ENCODE assay signal across 8 cellular contexts in genomic region chr1:111656093-111657017, GRCh38. TPM values are rescaled to one million over a fixed set of nuclear protein-coding genes. Genes with fewer than 3 reads are reported as not detected.
DNase-seq lines count a peak whose midpoint lies in the region; ATAC-seq and TF ChIP-seq lines count a peak whose summit lies in the region.

No MANE protein-coding gene starts in this region.

- H3K4me3 ChIP-seq in MG63: no peak overlapping the region
- no peak overlapping the region for H3K4me3 ChIP-seq in psoas muscle

- no peaks in the 10 kb centered on the region for H3K9me3 ChIP-seq in MG63
- H3K9me3 ChIP-seq in psoas muscle: no peaks in the 10 kb centered on the region

- no peaks in the 10 kb centered on the region for H3K27me3 ChIP-seq in MG63
- H3K27me3 ChIP-seq in psoas muscle (ENCODE audit: insufficient read depth in 3 of 3, low read length in 2 of 3): no peaks in the 10 kb centered on the region

- no peak overlapping the region for H3K27ac ChIP-seq in psoas muscle

- H3K36me3 Mint-ChIP-seq in WTC11 (no peaks in the 10 kb centered on the region), glutamatergic neuron (ENCODE audit: unreplicated experiment) (no peaks in the 10 kb centered on the region)

- H3K4me1 Mint-ChIP-seq in WTC11 (peaks cover 18% of the 10 kb centered on the region), glutamatergic neuron (ENCODE audit: low read depth, unreplicated experiment) (peaks cover 7% of the 10 kb centered on the region)

- CTCF ChIA-PET in WTC11 (lab: Charles Lee): interaction anchor here (0.6 to 1.6 kb wide), 2 partner anchors 114 to 148 kb away, joined by 3 to 10 read pairs; no protein-coding TSS in a partner anchor

- WGBS in psoas muscle, 3 donors: 51 to 59% (median 54%) methylated on average over 5 of the region's 5 CpGs

- intact Hi-C loops in psoas muscle (cut with DNase I): loop anchor here (2.0 to 5.0 kb wide), 2 partner anchors 148 to 174 kb away; no protein-coding TSS in a partner anchor

- peaks cover 28% of the 10 kb centered on the region for H3K4me1 ChIP-seq in psoas muscle

- TF ChIP-seq CTCF in WTC11 (IDR thresholded peaks at IDR 0.05) (no peak), glutamatergic neuron (IDR thresholded peaks at IDR 0.05; ENCODE audit: partially characterized antibody, unreplicated experiment) (peak; percentile 29), psoas muscle (IDR thresholded peaks at IDR 0.05) (peak; percentile 70)

- no peaks in the 10 kb centered on the region for H3K36me3 ChIP-seq in MG63
- no peaks in the 10 kb centered on the region for H3K36me3 ChIP-seq in psoas muscle (ENCODE audit: insufficient read depth in 1 of 2, low read depth in 1 of 2)

- peak; percentile 20 for DNase-seq in activated CD8-positive, alpha-beta memory T cell treated with anti-CD3 and anti-CD28 coated beads, Interleukin-2, amount 50 U/mL, for 1 hour (ENCODE audit: extremely low read depth)
- no peak for DNase-seq in activated CD8-positive, alpha-beta memory T cell treated with anti-CD3 and anti-CD28 coated beads, Interleukin-2, amount 50 U/mL, for 4 hours
- DNase-seq in MG63 (peak; percentile 8), WTC11 (ENCODE audit: low spot score) (no peak), glutamatergic neuron (no peak), psoas muscle (no peak), NCI-H1436 (lab: John Stamatoyannopoulos, UW) (no peak)

- no peak overlapping the region for H3K4me3 Mint-ChIP-seq in WTC11
- H3K4me3 Mint-ChIP-seq in glutamatergic neuron (ENCODE audit: unreplicated experiment): no peak overlapping the region

- POLR2A ChIA-PET in WTC11 (lab: Charles Lee): no interaction called here

- H3K27me3 Mint-ChIP-seq in WTC11 (ENCODE audit: low read depth) (no peaks in the 10 kb centered on the region), glutamatergic neuron (ENCODE audit: unreplicated experiment) (no peaks in the 10 kb centered on the region)

- no peaks in the 10 kb centered on the region for H3K9me3 Mint-ChIP-seq in WTC11
- peaks cover 3% of the 10 kb centered on the region for H3K9me3 Mint-ChIP-seq in glutamatergic neuron (ENCODE audit: unreplicated experiment)

- peak overlapping the region; percentile 62; the same call in 1 of the 2 replicates for H3K27ac Mint-ChIP-seq in WTC11
- H3K27ac Mint-ChIP-seq in glutamatergic neuron (ENCODE audit: unreplicated experiment): no peak overlapping the region

- ATAC-seq in WTC11 (no peak), psoas muscle (peak; percentile 52 to 90 (median 68)), HG02973 (IDR thresholded peaks at IDR 0.05; ENCODE audit: unreplicated experiment) (no peak)

TF ChIP-seq in WTC11, 78 proteins besides CTCF, POLR2A, EP300 and RAD21:
- TF ChIP-seq, protein P1, sequence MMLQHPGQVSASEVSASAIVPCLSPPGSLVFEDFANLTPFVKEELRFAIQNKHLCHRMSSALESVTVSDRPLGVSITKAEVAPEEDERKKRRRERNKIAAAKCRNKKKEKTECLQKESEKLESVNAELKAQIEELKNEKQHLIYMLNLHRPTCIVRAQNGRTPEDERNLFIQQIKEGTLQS (CRISPR knock-in tag; conservative IDR thresholded peaks at IDR 0.05): no peak
- TF ChIP-seq, protein P2, sequence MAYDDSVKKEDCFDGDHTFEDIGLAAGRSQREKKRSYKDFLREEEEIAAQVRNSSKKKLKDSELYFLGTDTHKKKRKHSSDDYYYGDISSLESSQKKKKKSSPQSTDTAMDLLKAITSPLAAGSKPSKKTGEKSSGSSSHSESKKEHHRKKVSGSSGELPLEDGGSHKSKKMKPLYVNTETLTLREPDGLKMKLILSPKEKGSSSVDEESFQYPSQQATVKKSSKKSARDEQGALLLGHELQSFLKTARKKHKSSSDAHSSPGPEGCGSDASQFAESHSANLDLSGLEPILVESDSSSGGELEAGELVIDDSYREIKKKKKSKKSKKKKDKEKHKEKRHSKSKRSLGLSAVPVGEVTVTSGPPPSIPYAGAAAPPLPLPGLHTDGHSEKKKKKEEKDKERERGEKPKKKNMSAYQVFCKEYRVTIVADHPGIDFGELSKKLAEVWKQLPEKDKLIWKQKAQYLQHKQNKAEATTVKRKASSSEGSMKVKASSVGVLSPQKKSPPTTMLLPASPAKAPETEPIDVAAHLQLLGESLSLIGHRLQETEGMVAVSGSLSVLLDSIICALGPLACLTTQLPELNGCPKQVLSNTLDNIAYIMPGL (CRISPR knock-in tag; IDR thresholded peaks at IDR 0.05): no peak
- TF ChIP-seq GTF2I (CRISPR knock-in tag; conservative IDR thresholded peaks at IDR 0.05): no peak
- TF ChIP-seq ERG (CRISPR knock-in tag; IDR thresholded peaks at IDR 0.05): no peak
- TF ChIP-seq FOXK1 (CRISPR knock-in tag; IDR thresholded peaks at IDR 0.05): no peak
- no peak for TF ChIP-seq TEAD1 (CRISPR knock-in tag; IDR thresholded peaks at IDR 0.05)
- TF ChIP-seq TEAD4 (CRISPR knock-in tag; IDR thresholded peaks at IDR 0.05): no peak
- TF ChIP-seq, protein P3, sequence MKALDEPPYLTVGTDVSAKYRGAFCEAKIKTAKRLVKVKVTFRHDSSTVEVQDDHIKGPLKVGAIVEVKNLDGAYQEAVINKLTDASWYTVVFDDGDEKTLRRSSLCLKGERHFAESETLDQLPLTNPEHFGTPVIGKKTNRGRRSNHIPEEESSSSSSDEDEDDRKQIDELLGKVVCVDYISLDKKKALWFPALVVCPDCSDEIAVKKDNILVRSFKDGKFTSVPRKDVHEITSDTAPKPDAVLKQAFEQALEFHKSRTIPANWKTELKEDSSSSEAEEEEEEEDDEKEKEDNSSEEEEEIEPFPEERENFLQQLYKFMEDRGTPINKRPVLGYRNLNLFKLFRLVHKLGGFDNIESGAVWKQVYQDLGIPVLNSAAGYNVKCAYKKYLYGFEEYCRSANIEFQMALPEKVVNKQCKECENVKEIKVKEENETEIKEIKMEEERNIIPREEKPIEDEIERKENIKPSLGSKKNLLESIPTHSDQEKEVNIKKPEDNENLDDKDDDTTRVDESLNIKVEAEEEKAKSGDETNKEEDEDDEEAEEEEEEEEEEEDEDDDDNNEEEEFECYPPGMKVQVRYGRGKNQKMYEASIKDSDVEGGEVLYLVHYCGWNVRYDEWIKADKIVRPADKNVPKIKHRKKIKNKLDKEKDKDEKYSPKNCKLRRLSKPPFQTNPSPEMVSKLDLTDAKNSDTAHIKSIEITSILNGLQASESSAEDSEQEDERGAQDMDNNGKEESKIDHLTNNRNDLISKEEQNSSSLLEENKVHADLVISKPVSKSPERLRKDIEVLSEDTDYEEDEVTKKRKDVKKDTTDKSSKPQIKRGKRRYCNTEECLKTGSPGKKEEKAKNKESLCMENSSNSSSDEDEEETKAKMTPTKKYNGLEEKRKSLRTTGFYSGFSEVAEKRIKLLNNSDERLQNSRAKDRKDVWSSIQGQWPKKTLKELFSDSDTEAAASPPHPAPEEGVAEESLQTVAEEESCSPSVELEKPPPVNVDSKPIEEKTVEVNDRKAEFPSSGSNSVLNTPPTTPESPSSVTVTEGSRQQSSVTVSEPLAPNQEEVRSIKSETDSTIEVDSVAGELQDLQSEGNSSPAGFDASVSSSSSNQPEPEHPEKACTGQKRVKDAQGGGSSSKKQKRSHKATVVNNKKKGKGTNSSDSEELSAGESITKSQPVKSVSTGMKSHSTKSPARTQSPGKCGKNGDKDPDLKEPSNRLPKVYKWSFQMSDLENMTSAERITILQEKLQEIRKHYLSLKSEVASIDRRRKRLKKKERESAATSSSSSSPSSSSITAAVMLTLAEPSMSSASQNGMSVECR (CRISPR knock-in tag; IDR thresholded peaks at IDR 0.05; ENCODE audit: borderline replicate concordance): no peak
- no peak for TF ChIP-seq NFE2L1 (CRISPR knock-in tag; IDR thresholded peaks at IDR 0.05)

RNA-seq across cellular contexts. Expression of gene RAP1A, which starts 36.8 kb away (rescaled TPM):
- total RNA-seq in MG63 (2014; rRNA removed; shearing (Covaris generic); ENCODE audit: low replicate concordance): 20.6 and 35.6 TPM in 2 replicates
- 25.4 to 28.3 TPM (median 27.4 TPM) in 3 replicates for total RNA-seq in WTC11 (2021)
- 17.9 TPM for total RNA-seq in glutamatergic neuron (ENCODE audit: unreplicated experiment)
- 10 to 100 TPM; 63.6 to 94.8 (median 73.8) TPM for total RNA-seq in psoas muscle
- polyA plus RNA-seq in psoas muscle: 100 to 1,000 TPM in 2 of 3 donors, 10 to 100 TPM in 1; 64.2 to 235 (median 102) TPM

Comparison
In these comparisons a context has a peak if more than half of its experiments do, and no peak if none do; other contexts are left out.
1. DNase-seq: peak in activated CD8-positive, alpha-beta memory T cell treated with anti-CD3 and anti-CD28 coated beads, Interleukin-2, amount 50 U/mL, for 1 hour (single experiment) and MG63 (single experiment); none in activated CD8-positive, alpha-beta memory T cell treated with anti-CD3 and anti-CD28 coated beads, Interleukin-2, amount 50 U/mL, for 4 hours (single experiment), WTC11 (single experiment), glutamatergic neuron (single experiment), psoas muscle (0 of 2) and NCI-H1436 (single experiment).
2. ATAC-seq: peak in psoas muscle (4 of 4); none in WTC11 (single experiment) and HG02973 (single experiment).